Comparison of ENCODE assay signal across 7 cellular contexts in the genomic region with DNA sequence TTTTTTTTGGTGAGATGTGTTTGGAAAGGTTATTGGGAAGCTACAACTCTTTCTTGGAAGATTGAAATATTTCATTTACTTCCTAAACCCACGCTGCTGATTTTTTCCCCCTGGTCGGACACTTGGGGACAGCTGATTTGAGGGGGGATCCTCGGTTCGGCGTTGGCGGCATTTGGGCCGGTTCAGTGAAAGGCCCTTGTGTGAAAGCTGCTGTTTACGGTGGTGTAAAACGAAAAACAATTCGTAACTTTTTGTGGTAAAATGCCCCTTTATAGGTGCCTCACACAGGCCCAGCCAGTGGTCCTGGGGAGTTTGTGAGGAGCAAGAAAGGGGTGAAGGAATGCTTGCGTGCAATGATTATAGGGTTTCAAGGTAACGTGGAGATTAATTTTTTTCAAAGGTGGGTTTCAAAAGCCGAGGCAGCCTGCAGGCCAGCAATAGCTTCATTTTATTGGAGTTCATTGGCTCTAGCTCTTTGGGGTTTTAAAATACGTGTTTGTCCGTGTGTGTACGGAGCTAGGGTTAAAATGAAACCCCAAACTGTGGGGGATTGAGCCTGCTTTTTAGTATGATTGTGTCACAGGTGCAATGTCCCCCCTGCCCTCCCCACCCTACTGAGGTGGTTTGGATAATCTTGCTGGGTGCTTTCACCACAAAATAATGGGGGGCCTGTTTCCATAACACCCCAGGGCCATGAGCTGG.
DNase-seq lines count a peak whose midpoint lies in the region; ATAC-seq and TF ChIP-seq lines count a peak whose summit lies in the region.

No MANE protein-coding gene starts in this region.

- no peak for ATAC-seq in activated B cell treated with CpG ODN at 0.5 μM for 24 hours (ENCODE audit: low read depth)
- no peak for ATAC-seq in right cardiac atrium
- no peak for ATAC-seq in stimulated activated memory B cell treated with anti-CD40 and anti-IgM and Interleukin-4, amounts not matched to agents 10 μg/mL and 1 μg/mL and 100 μg/mL, for 72 hours
- no peak for ATAC-seq in GM19467 (IDR thresholded peaks at IDR 0.05; ENCODE audit: unreplicated experiment)
- no peak for ATAC-seq in GM19397 (IDR thresholded peaks at IDR 0.05; ENCODE audit: unreplicated experiment)

- peak overlapping the region; percentile 79 for H3K4me3 Mint-ChIP-seq in activated B cell treated with CpG ODN at 0.5 μM for 24 hours
- peak overlapping the region; percentile 80 for H3K4me3 Mint-ChIP-seq in stimulated activated memory B cell treated with anti-CD40 and anti-IgM and Interleukin-4, amounts not matched to agents 10 μg/mL and 1 μg/mL and 100 μg/mL, for 72 hours

- H3K27ac ChIP-seq in HL-60 (replicated peaks) (peak overlapping the region; percentile 91), right cardiac atrium (ENCODE audit: low read length) (peak overlapping the region; percentile 95)

- DNase-seq in HL-60 (ENCODE audit: low read depth in 1 of 2, low spot score in 1 of 2) (no peak), activated B cell treated with CpG ODN at 0.5 μM for 24 hours (no peak), right cardiac atrium (peak; percentile 9 to 30 (median 10)), foreskin melanocyte (no peak)

- peaks cover 3% of the 10 kb centered on the region for H3K36me3 Mint-ChIP-seq in activated B cell treated with CpG ODN at 0.5 μM for 24 hours (ENCODE audit: low read depth)
- H3K36me3 Mint-ChIP-seq in stimulated activated memory B cell treated with anti-CD40 and anti-IgM and Interleukin-4, amounts not matched to agents 10 μg/mL and 1 μg/mL and 100 μg/mL, for 72 hours, result no peaks in the 10 kb centered on the region

- no peak overlapping the region for H3K27ac Mint-ChIP-seq in activated B cell treated with CpG ODN at 0.5 μM for 24 hours
- no peak overlapping the region for H3K27ac Mint-ChIP-seq in stimulated activated memory B cell treated with anti-CD40 and anti-IgM and Interleukin-4, amounts not matched to agents 10 μg/mL and 1 μg/mL and 100 μg/mL, for 72 hours

- WGBS in right cardiac atrium, result 7% methylated on average over 16 of the region's 16 CpGs

- H3K27me3 Mint-ChIP-seq in activated B cell treated with CpG ODN at 0.5 μM for 24 hours, result no peaks in the 10 kb centered on the region
- H3K27me3 Mint-ChIP-seq in stimulated activated memory B cell treated with anti-CD40 and anti-IgM and Interleukin-4, amounts not matched to agents 10 μg/mL and 1 μg/mL and 100 μg/mL, for 72 hours, result no peaks in the 10 kb centered on the region

- TF ChIP-seq CTCF in HL-60 (IDR thresholded peaks at IDR 0.05; ENCODE audit: insufficient read depth, low read length) (no peak), activated B cell treated with CpG ODN at 0.5 μM for 24 hours (IDR thresholded peaks at IDR 0.05) (no peak)

- H3K9me3 ChIP-seq in right cardiac atrium (ENCODE audit: control insufficient read depth, low read length), result no peaks in the 10 kb centered on the region

- intact Hi-C loops in activated B cell treated with CpG ODN at 0.5 μM for 24 hours (cut with micrococcal nuclease), result loop anchor here (1.0 kb wide), 1 partner anchor 38 kb away; no protein-coding TSS in a partner anchor
- intact Hi-C loops in right cardiac atrium (cut with DNase I), result loop anchor here in 3 of 4 donors (5.0 to 10.0 kb wide), 4 partner anchors 36 to 68 kb away; no protein-coding TSS in a partner anchor

- H3K4me3 ChIP-seq in HL-60 (replicated peaks; ENCODE audit: insufficient read depth, low read length) (peak overlapping the region; percentile 71), right cardiac atrium (ENCODE audit: low read length) (peak overlapping the region; percentile 92)

- H3K27me3 ChIP-seq in HL-60 (ENCODE audit: insufficient read depth, poor library complexity, severe bottlenecking) (no peaks in the 10 kb centered on the region), right cardiac atrium (ENCODE audit: control insufficient read depth, insufficient read depth) (no peaks in the 10 kb centered on the region)

- no peaks in the 10 kb centered on the region for H3K9me3 Mint-ChIP-seq in activated B cell treated with CpG ODN at 0.5 μM for 24 hours
- H3K9me3 Mint-ChIP-seq in stimulated activated memory B cell treated with anti-CD40 and anti-IgM and Interleukin-4, amounts not matched to agents 10 μg/mL and 1 μg/mL and 100 μg/mL, for 72 hours, result no peaks in the 10 kb centered on the region

- POLR2A ChIA-PET in activated B cell treated with CpG ODN at 0.5 μM for 24 hours (lab: Charles Lee), result interaction anchor here (0.6 to 1.5 kb wide), 6 partner anchors 20 to 82 kb away, joined by 3 to 10 read pairs (median 4); no protein-coding TSS in a partner anchor

- CTCF ChIA-PET in activated B cell treated with CpG ODN at 0.5 μM for 24 hours (lab: Charles Lee), result interaction anchor here (0.9 to 1.2 kb wide), 3 partner anchors 42 to 66 kb away, joined by 3 to 4 read pairs (median 3); no protein-coding TSS in a partner anchor

- H3K4me1 ChIP-seq in right cardiac atrium (ENCODE audit: control insufficient read depth, insufficient read depth, low read length), result peaks cover 11% of the 10 kb centered on the region

- peaks cover 24% of the 10 kb centered on the region for H3K4me1 Mint-ChIP-seq in activated B cell treated with CpG ODN at 0.5 μM for 24 hours
- peaks cover 45% of the 10 kb centered on the region for H3K4me1 Mint-ChIP-seq in stimulated activated memory B cell treated with anti-CD40 and anti-IgM and Interleukin-4, amounts not matched to agents 10 μg/mL and 1 μg/mL and 100 μg/mL, for 72 hours

Comparison
In these comparisons a context has a peak if more than half of its experiments do, and no peak if none do; other contexts are left out.
1. DNase-seq: peak in right cardiac atrium (3 of 3); none in HL-60 (0 of 2), activated B cell treated with CpG ODN at 0.5 μM for 24 hours (single experiment) and foreskin melanocyte (single experiment).